ENCODE assay signal across 21 cellular contexts in genomic region chr7:36602975-36603887, GRCh38.
DNase-seq lines count a peak whose midpoint lies in the region; ATAC-seq and TF ChIP-seq lines count a peak whose summit lies in the region.
"Had no signal": no experiment of that assay in that cellular context is flagged by ENCODE, and none has a peak within 500 bp of the region (broad histone marks: within the 10 kb centered on the region; RNA-seq: fewer than 3 reads in every experiment).

No MANE protein-coding gene starts in this region.

- peaks cover 4% of the 10 kb centered on the region; the same call in 1 of the 2 replicates for H3K4me1 ChIP-seq in GM23338 (ENCODE audit: insufficient read depth)

- no peak overlapping the region for H3K4me3 ChIP-seq in GM23338
- H3K4me3 ChIP-seq: ovary had no signal

- H3K4me2 ChIP-seq in GM23338 = no peak overlapping the region

- H3K4me3 Mint-ChIP-seq in CD14-positive monocyte (no peak overlapping the region), natural killer cell (no peak overlapping the region), GM23338 (no peak overlapping the region)
- H3K4me3 Mint-ChIP-seq in activated naive CD8-positive, alpha-beta T cell treated with anti-CD3 and anti-CD28 coated beads for 36 hours = no peak overlapping the region
- H3K4me3 Mint-ChIP-seq: H9 had no signal

- intact Hi-C loops in CD14-positive monocyte (cut with micrococcal nuclease) = no loop called here
- intact Hi-C loops in natural killer cell (cut with micrococcal nuclease) = no loop called here

- no peaks in the 10 kb centered on the region for H3K9me2 ChIP-seq in GM23338 (ENCODE audit: insufficient read depth)

- H3K36me3 ChIP-seq in GM23338 (ENCODE audit: insufficient read depth) = no peaks in the 10 kb centered on the region
- H3K36me3 ChIP-seq: ovary had no signal

- DNase-seq in CD14-positive monocyte (ENCODE audit: low spot score) = no peak
- peak; percentile 12 for DNase-seq in CMK (ENCODE audit: low read depth)
- DNase-seq in activated naive CD8-positive, alpha-beta T cell treated with anti-CD3 and anti-CD28 coated beads for 36 hours = peak; percentile 12
- no peak for DNase-seq in natural killer cell
- no peak for DNase-seq in GM23338 (ENCODE audit: low spot score)
- no peak for DNase-seq in stimulated activated naive CD4-positive, alpha-beta T cell (lab: John Stamatoyannopoulos, UW)
- DNase-seq: effector CD8-positive, alpha-beta T cell; H9; IMR-90; kidney; mammary epithelial cell; NCI-H1105 treated with DMSO at 0.1 percent for 48 hours; NCI-H2081; NCI-H345; OCI-M1; ovary; right cardiac atrium had no signal

- ATAC-seq in natural killer cell (peak in 2 of 3 donors; percentile 24 to 40), GM23338 (no peak), HG03196 (IDR thresholded peaks at IDR 0.05; ENCODE audit: unreplicated experiment) (no peak)
- ATAC-seq: activated CD4-positive, CD25-positive, alpha-beta regulatory T cell treated with anti-CD3 and anti-CD28 coated beads, Interleukin-2, amount 50 U/mL, for 24 hours; right cardiac atrium; Right ventricle myocardium inferior had no signal

- peaks cover 36% of the 10 kb centered on the region for H3K4me1 Mint-ChIP-seq in CD14-positive monocyte
- H3K4me1 Mint-ChIP-seq in activated naive CD8-positive, alpha-beta T cell treated with anti-CD3 and anti-CD28 coated beads for 36 hours = peaks cover 82% of the 10 kb centered on the region
- peaks cover 53 to 61% of the 10 kb centered on the region in 2 donors for H3K4me1 Mint-ChIP-seq in natural killer cell
- H3K4me1 Mint-ChIP-seq in GM23338 = peaks cover 13% of the 10 kb centered on the region

- H3K27ac Mint-ChIP-seq in CD14-positive monocyte = peak overlapping the region in 4 of 7 donors; percentile 6 to 90 (median 56)
- peak overlapping the region; percentile 70 for H3K27ac Mint-ChIP-seq in activated naive CD8-positive, alpha-beta T cell treated with anti-CD3 and anti-CD28 coated beads for 36 hours
- peak overlapping the region; percentile 83 to 91 for H3K27ac Mint-ChIP-seq in natural killer cell
- no peak overlapping the region for H3K27ac Mint-ChIP-seq in GM23338

- no peaks in the 10 kb centered on the region for H3K27me3 ChIP-seq in GM23338 (ENCODE audit: insufficient read depth)
- H3K27me3 ChIP-seq: ovary had no signal

- H3F3A ChIP-seq in GM23338 (replicated peaks; ENCODE audit: low read depth) = no peaks in the 10 kb centered on the region

- H3K27me3 Mint-ChIP-seq in CD14-positive monocyte (ENCODE audit: low read depth in 3 of 3) (no peaks in the 10 kb centered on the region), natural killer cell (ENCODE audit: low read depth in 2 of 2) (no peaks in the 10 kb centered on the region), GM23338 (ENCODE audit: insufficient read depth, low read depth, poor library complexity) (peaks cover 2% of the 10 kb centered on the region)
- H3K27me3 Mint-ChIP-seq in activated naive CD8-positive, alpha-beta T cell treated with anti-CD3 and anti-CD28 coated beads for 36 hours = no peaks in the 10 kb centered on the region

- H3K9me3 Mint-ChIP-seq in CD14-positive monocyte = no peaks in the 10 kb centered on the region
- no peaks in the 10 kb centered on the region for H3K9me3 Mint-ChIP-seq in activated naive CD8-positive, alpha-beta T cell treated with anti-CD3 and anti-CD28 coated beads for 36 hours
- H3K9me3 Mint-ChIP-seq in natural killer cell = no peaks in the 10 kb centered on the region
- H3K9me3 Mint-ChIP-seq in GM23338 = no peaks in the 10 kb centered on the region
- H3K9me3 Mint-ChIP-seq: H9 had no signal

- no peak overlapping the region for H2AFZ ChIP-seq in GM23338

- H3K79me2 ChIP-seq in GM23338 (replicated peaks; ENCODE audit: insufficient read depth) = no peaks in the 10 kb centered on the region

- H3K36me3 Mint-ChIP-seq in CD14-positive monocyte = peaks cover 86 to 93% of the 10 kb centered on the region in 2 donors
- peaks cover 11% of the 10 kb centered on the region for H3K36me3 Mint-ChIP-seq in activated naive CD8-positive, alpha-beta T cell treated with anti-CD3 and anti-CD28 coated beads for 36 hours
- peaks cover 8% of the 10 kb centered on the region for H3K36me3 Mint-ChIP-seq in natural killer cell
- H3K36me3 Mint-ChIP-seq in GM23338 (ENCODE audit: low read depth) = no peaks in the 10 kb centered on the region

- no peaks in the 10 kb centered on the region for H4K20me1 ChIP-seq in GM23338 (replicated peaks; ENCODE audit: insufficient read depth)

- H3K27ac ChIP-seq in GM23338 (ENCODE audit: low read depth) = no peak overlapping the region
- H3K27ac ChIP-seq: C4-2B, ovary had no signal

- TF ChIP-seq CTCF in CD14-positive monocyte (IDR thresholded peaks at IDR 0.05) = no peak
- TF ChIP-seq CTCF in natural killer cell (IDR thresholded peaks at IDR 0.05) = no peak
- TF ChIP-seq CTCF in GM23338 (conservative IDR thresholded peaks at IDR 0.05; ENCODE audit: low read depth in 2 of 2) = no peak

TF ChIP-seq in GM23338, 12 proteins besides CTCF, POLR2A, EP300 and RAD21:
- TF ChIP-seq CREB1 (CRISPR knock-in tag; IDR thresholded peaks at IDR 0.05; ENCODE audit: low read depth) = no peak

Comparison
In these comparisons a context has a peak if more than half of its experiments do, and no peak if none do; other contexts are left out.
1. DNase-seq: peak in CMK (single experiment) and activated naive CD8-positive, alpha-beta T cell treated with anti-CD3 and anti-CD28 coated beads for 36 hours (single experiment); none in CD14-positive monocyte (single experiment), natural killer cell (single experiment), GM23338 (single experiment) and stimulated activated naive CD4-positive, alpha-beta T cell (0 of 6).
2. ATAC-seq: peak in natural killer cell (2 of 3); none in GM23338 (single experiment) and HG03196 (single experiment).